Comparison of ENCODE assay signal across 1 cellular context in genomic region chr16:26770547-26770946, GRCh38.
TF ChIP-seq lines count a peak whose summit lies in the region.

No MANE protein-coding gene starts in this region.

TF ChIP-seq in K562, 482 proteins besides CTCF, POLR2A, EP300 and RAD21:
- TF ChIP-seq ZBTB2 (IDR thresholded peaks at IDR 0.05) = 0 out of 2 replicates have a peak, but pooled peaks have one; percentile 39
- peak; percentile 93 for TF ChIP-seq DACH1 (IDR thresholded peaks at IDR 0.05; ENCODE audit: partially characterized antibody)
- TF ChIP-seq FOS (IDR thresholded peaks at IDR 0.05; ENCODE audit: extremely low read depth, insufficient read length) = no peak
- TF ChIP-seq E2F8 (IDR thresholded peaks at IDR 0.05; ENCODE audit: low read depth, partially characterized antibody) = no peak
- no peak for TF ChIP-seq ETS2 (tag; IDR thresholded peaks at IDR 0.05; ENCODE audit: borderline replicate concordance, poor library complexity, severe bottlenecking)
- 0 out of 2 replicates have a peak, but pooled peaks have one; percentile 7 for TF ChIP-seq ZNF512 (tag; IDR thresholded peaks at IDR 0.05)
- TF ChIP-seq POU5F1 (IDR thresholded peaks at IDR 0.05; ENCODE audit: borderline replicate concordance, low read depth, low read length, partially characterized antibody) = no peak
- no peak for TF ChIP-seq ZBTB5 (IDR thresholded peaks at IDR 0.05)
- TF ChIP-seq U2AF2 (optimal IDR thresholded peaks at IDR 0.05; ENCODE audit: low read depth, low read length) = no peak
